20 cellular contexts compared by ENCODE assay signal in the genomic region with DNA sequence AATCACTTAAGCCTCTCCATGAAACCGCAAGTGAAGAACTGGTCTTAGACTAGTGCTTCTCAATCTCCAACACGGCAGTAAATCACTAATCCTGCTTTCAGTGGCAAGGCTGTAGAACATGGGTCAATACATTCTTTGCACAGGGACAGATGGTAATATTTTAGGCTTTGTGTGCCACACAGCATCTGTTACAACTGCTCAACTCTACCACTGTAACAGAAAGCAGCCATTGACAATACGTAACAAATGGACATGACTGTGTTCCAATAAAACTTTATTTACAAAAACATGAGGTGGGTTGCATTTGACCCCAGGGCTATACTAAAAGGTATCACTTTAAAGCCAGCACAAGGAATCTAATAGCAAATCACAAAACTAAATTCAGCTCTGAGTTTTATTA. TPM values are rescaled to one million over a fixed set of nuclear protein-coding genes. Genes with fewer than 3 reads are reported as not detected.
A peak's percentile ranks its signal among the peaks of the same experiment; 100 is the strongest.
DNase-seq lines count a peak whose midpoint lies in the region; ATAC-seq and TF ChIP-seq lines count a peak whose summit lies in the region.
"Had no signal": no experiment of that assay in that cellular context is flagged by ENCODE, and none has a peak within 500 bp of the region (broad histone marks: within the 10 kb centered on the region; RNA-seq: fewer than 3 reads in every experiment).

No MANE protein-coding gene starts in this region.

- H3K4me1 ChIP-seq in left ventricle myocardium inferior: peaks cover 47% of the 10 kb centered on the region
- H3K4me1 ChIP-seq in effector memory CD4-positive, alpha-beta T cell (ENCODE audit: control insufficient read depth, insufficient read depth, low read length, poor library complexity, severe bottlenecking): no peaks in the 10 kb centered on the region
- H3K4me1 ChIP-seq: BE2C had no signal

- TF ChIP-seq CTCF in left ventricle myocardium inferior (IDR thresholded peaks at IDR 0.05; ENCODE audit: borderline replicate concordance): no peak
- no peak for TF ChIP-seq CTCF in GM13976 (IDR thresholded peaks at IDR 0.05; ENCODE audit: borderline replicate concordance, control extremely low read depth, extremely low read depth, insufficient read depth, missing control alignments)

- no peak for DNase-seq in left ventricle myocardium inferior
- no peak for DNase-seq in left ventricle myocardium superior
- DNase-seq in HK-2 (ENCODE audit: unreplicated experiment): no peak
- DNase-seq in effector memory CD4-positive, alpha-beta T cell: no peak
- DNase-seq in GM13976 (ENCODE audit: low spot score): no peak
- DNase-seq: 8988T; BE2C; CD8-positive, alpha-beta memory T cell; GDM1; KBM-7; NCI-H1436 treated with DMSO at 0.1 percent for 48 hours; NCI-H2081 treated with DMSO at 0.1 percent for 48 hours; NCI-H2227 treated with DMSO at 0.1 percent for 48 hours; NCI-H526; NK-92 treated with Interleukin-12 subunit alpha and Interleukin-12 subunit beta, amount 100 ng/mL, for 24 hours; RPMI8226; SIG-M5 had no signal

- no peak for ATAC-seq in left ventricle myocardium superior
- ATAC-seq in HG03520 (IDR thresholded peaks at IDR 0.05; ENCODE audit: unreplicated experiment): no peak

- in situ Hi-C loops in GM13976 (cut with MboI; ENCODE audit: low sequenced_read_pairs, unreplicated experiment): no loop called here

- H3K27ac ChIP-seq in left ventricle myocardium inferior (replicated peaks): peak overlapping the region; percentile 24
- peak overlapping the region; percentile 68 for H3K27ac ChIP-seq in angular gyrus (ENCODE audit: low read depth, low read length)
- H3K27ac ChIP-seq in layer of hippocampus (ENCODE audit: low read depth, low read length): peak overlapping the region; percentile 40
- H3K27ac ChIP-seq in effector memory CD4-positive, alpha-beta T cell (ENCODE audit: insufficient read depth, low read length, poor library complexity, severe bottlenecking): no peak overlapping the region

- intact Hi-C loops in left ventricle myocardium inferior (cut with micrococcal nuclease): no loop called here
- intact Hi-C loops in left ventricle myocardium superior (cut with micrococcal nuclease): no loop called here

- no peaks in the 10 kb centered on the region for H3K36me3 ChIP-seq in left ventricle myocardium inferior
- no peaks in the 10 kb centered on the region for H3K36me3 ChIP-seq in effector memory CD4-positive, alpha-beta T cell (ENCODE audit: control insufficient read depth, insufficient read depth, low read length)
- H3K36me3 ChIP-seq: BE2C had no signal

- H3K27me3 ChIP-seq in left ventricle myocardium inferior (ENCODE audit: low read depth) (no peaks in the 10 kb centered on the region), layer of hippocampus (ENCODE audit: control insufficient read depth, insufficient read depth, low read length) (no peaks in the 10 kb centered on the region)
- no peaks in the 10 kb centered on the region for H3K27me3 ChIP-seq in effector memory CD4-positive, alpha-beta T cell (replicated peaks; ENCODE audit: control insufficient read depth, insufficient read depth, low read length, poor library complexity, severe bottlenecking)
- H3K27me3 ChIP-seq: BE2C had no signal

- peaks cover 4% of the 10 kb centered on the region for H3K9me3 ChIP-seq in left ventricle myocardium inferior (replicated peaks)
- H3K9me3 ChIP-seq in effector memory CD4-positive, alpha-beta T cell (ENCODE audit: control insufficient read depth, low read length): no peaks in the 10 kb centered on the region
- H3K9me3 ChIP-seq: BE2C had no signal

- H3K4me3 ChIP-seq in left ventricle myocardium inferior: no peak overlapping the region
- no peak overlapping the region for H3K4me3 ChIP-seq in effector memory CD4-positive, alpha-beta T cell (ENCODE audit: insufficient read depth, low read depth, low read length, poor library complexity, severe bottlenecking)

RNA-seq across cellular contexts. Expression of gene RNF152, which starts 51.1 kb away (rescaled TPM):
- total RNA-seq in left ventricle myocardium inferior (10.4 TPM), left ventricle myocardium superior (10.8 TPM)
